In genomic region chr7:106294334-106294733, GRCh38 we compare ENCODE assay signal across 19 cellular contexts. TPM values are rescaled to one million over a fixed set of nuclear protein-coding genes. Genes with fewer than 3 reads are reported as not detected.
DNase-seq lines count a peak whose midpoint lies in the region; ATAC-seq and TF ChIP-seq lines count a peak whose summit lies in the region.
"Had no signal": no experiment of that assay in that cellular context is flagged by ENCODE, and none has a peak within 500 bp of the region (broad histone marks: within the 10 kb centered on the region; RNA-seq: fewer than 3 reads in every experiment).

No MANE protein-coding gene starts in this region.

- H4K20me1 ChIP-seq in GM23338 (replicated peaks; ENCODE audit: insufficient read depth): no peaks in the 10 kb centered on the region

- no peak overlapping the region for H2AFZ ChIP-seq in GM23338

- ATAC-seq in GM23338 (no peak), GM18858 (IDR thresholded peaks at IDR 0.05; ENCODE audit: unreplicated experiment) (no peak), GM19035 (IDR thresholded peaks at IDR 0.05; ENCODE audit: unreplicated experiment) (no peak)
- no peak for ATAC-seq in effector memory CD8-positive, alpha-beta T cell (replicated peaks)
- ATAC-seq: body of pancreas had no signal

- no peaks in the 10 kb centered on the region for H3K4me1 ChIP-seq in GM23338 (ENCODE audit: insufficient read depth)
- H3K4me1 ChIP-seq: left ventricle myocardium inferior, sigmoid colon had no signal

- no peak overlapping the region for H3K4me2 ChIP-seq in GM23338

- no peak overlapping the region for H3K27ac Mint-ChIP-seq in GM23338
- H3K27ac Mint-ChIP-seq in effector memory CD8-positive, alpha-beta T cell: no peak overlapping the region
- H3K27ac Mint-ChIP-seq: activated naive CD8-positive, alpha-beta T cell; T-helper 1 cell treated with Interleukin-12 subunit alpha and Interleukin-12 subunit beta and Interleukin-4 antibody, amounts not matched to agents 30 μg/mL and 1 μg/mL, for 36 hours had no signal

- H3K27me3 Mint-ChIP-seq in GM23338 (ENCODE audit: insufficient read depth, low read depth, poor library complexity): peaks cover 2% of the 10 kb centered on the region
- H3K27me3 Mint-ChIP-seq in effector memory CD8-positive, alpha-beta T cell: peaks cover 6 to 10% of the 10 kb centered on the region in 2 donors
- H3K27me3 Mint-ChIP-seq: activated naive CD8-positive, alpha-beta T cell had no signal

- no peak overlapping the region for H3K4me3 ChIP-seq in AG09309 (ENCODE audit: control insufficient read depth, low read depth, low read length)
- no peak overlapping the region for H3K4me3 ChIP-seq in GM23338
- H3K4me3 ChIP-seq in fibroblast of the aortic adventitia (ENCODE audit: low read depth, low read length): no peak overlapping the region
- H3K4me3 ChIP-seq: body of pancreas, left ventricle myocardium inferior, sigmoid colon had no signal

- H3K4me1 Mint-ChIP-seq in GM23338: no peaks in the 10 kb centered on the region
- no peaks in the 10 kb centered on the region for H3K4me1 Mint-ChIP-seq in effector memory CD8-positive, alpha-beta T cell (ENCODE audit: low read depth in 2 of 2)

- peaks cover 7% of the 10 kb centered on the region for H3K36me3 Mint-ChIP-seq in GM23338 (ENCODE audit: low read depth)
- no peaks in the 10 kb centered on the region for H3K36me3 Mint-ChIP-seq in effector memory CD8-positive, alpha-beta T cell (ENCODE audit: insufficient read depth)

- no peak overlapping the region for H3K27ac ChIP-seq in GM23338 (ENCODE audit: low read depth)
- H3K27ac ChIP-seq: body of pancreas, epithelial cell of prostate, left ventricle myocardium inferior, sigmoid colon had no signal

- H3K79me2 ChIP-seq in GM23338 (replicated peaks; ENCODE audit: insufficient read depth): no peaks in the 10 kb centered on the region

- no peaks in the 10 kb centered on the region for H3F3A ChIP-seq in GM23338 (replicated peaks; ENCODE audit: low read depth)

- no peaks in the 10 kb centered on the region for H3K36me3 ChIP-seq in GM23338 (ENCODE audit: insufficient read depth)
- H3K36me3 ChIP-seq: left ventricle myocardium inferior, sigmoid colon had no signal

- TF ChIP-seq CTCF in AG09309 (IDR thresholded peaks at IDR 0.05; ENCODE audit: control insufficient read depth, insufficient read depth, low read depth, low read length, missing control alignments) (peak; percentile 7), GM23338 (conservative IDR thresholded peaks at IDR 0.05; ENCODE audit: low read depth in 2 of 2) (peak; percentile 9 to 36; a peak in 2 of 4 replicates), fibroblast of the aortic adventitia (IDR thresholded peaks at IDR 0.05; ENCODE audit: insufficient read depth, low read length) (peak; percentile 41)

- H3K9me3 Mint-ChIP-seq in GM23338: peaks cover 18% of the 10 kb centered on the region
- no peaks in the 10 kb centered on the region for H3K9me3 Mint-ChIP-seq in effector memory CD8-positive, alpha-beta T cell

- no peak for DNase-seq in AG09309 (ENCODE audit: low read depth)
- DNase-seq in GM23338 (ENCODE audit: low spot score): peak; percentile 15
- peak; percentile 27 for DNase-seq in RPMI8226
- no peak for DNase-seq in fibroblast of the aortic adventitia (ENCODE audit: low read depth)
- DNase-seq in inferior parietal cortex (ENCODE audit: extremely low spot score): no peak
- no peak for DNase-seq in effector memory CD8-positive, alpha-beta T cell
- DNase-seq: activated T-cell treated with anti-CD3 and anti-CD28 coated beads, Interleukin-2, amount 50 U/mL, for 48 hours; body of pancreas; COR-L47; cortex of kidney; left ventricle myocardium inferior; NCI-H187 treated with DMSO at 0.1 percent for 48 hours; SHP77; sigmoid colon had no signal

- no peaks in the 10 kb centered on the region; the same call in 1 of the 2 replicates for H3K9me2 ChIP-seq in GM23338 (ENCODE audit: insufficient read depth)

- no peak overlapping the region for H3K4me3 Mint-ChIP-seq in GM23338
- no peak overlapping the region for H3K4me3 Mint-ChIP-seq in effector memory CD8-positive, alpha-beta T cell
- H3K4me3 Mint-ChIP-seq: activated naive CD8-positive, alpha-beta T cell; T-helper 1 cell treated with Interleukin-12 subunit alpha and Interleukin-12 subunit beta and Interleukin-4 antibody, amounts not matched to agents 30 μg/mL and 1 μg/mL, for 36 hours had no signal

- no peaks in the 10 kb centered on the region for H3K27me3 ChIP-seq in GM23338 (ENCODE audit: insufficient read depth)
- H3K27me3 ChIP-seq: body of pancreas, sigmoid colon had no signal

TF ChIP-seq in GM23338, 12 proteins besides CTCF, POLR2A, EP300 and RAD21:
- TF ChIP-seq NANOG (IDR thresholded peaks at IDR 0.05; ENCODE audit: borderline replicate concordance) (no peak), ZNF331 (CRISPR knock-in tag; IDR thresholded peaks at IDR 0.05; ENCODE audit: low read depth) (no peak), JUNB (IDR thresholded peaks at IDR 0.05; ENCODE audit: unreplicated experiment) (no peak)
TF ChIP-seq in GM23338: peak in this region for 0.

RNA-seq across cellular contexts. Expression of gene NAMPT, which starts 9.6 kb away (rescaled TPM):
- 73.9 and 98.1 TPM in 2 replicates for total RNA-seq in GM23338 (2014; rRNA removed; shearing (Covaris generic))
- 34.3 and 37.9 TPM in 2 replicates for polyA plus RNA-seq in GM23338 (2016; fragmentation: Nextera tagmentation; extraction: Ambion mirVana)
- 78.8 and 84.4 TPM in 2 replicates for total RNA-seq in fibroblast of the aortic adventitia (ENCODE audit: low replicate concordance)

Comparison
In these comparisons a context has a peak if more than half of its experiments do, and no peak if none do; other contexts are left out.
1. DNase-seq: peak in GM23338 (single experiment) and RPMI8226 (single experiment); none in AG09309 (single experiment), fibroblast of the aortic adventitia (single experiment), inferior parietal cortex (single experiment) and effector memory CD8-positive, alpha-beta T cell (0 of 3).
2. Peak in every context shown above with its lines, with median percentiles within 50 percentile points of each other: CTCF ChIP-seq.